ENCODE assay signal across 18 cellular contexts in the genomic region with DNA sequence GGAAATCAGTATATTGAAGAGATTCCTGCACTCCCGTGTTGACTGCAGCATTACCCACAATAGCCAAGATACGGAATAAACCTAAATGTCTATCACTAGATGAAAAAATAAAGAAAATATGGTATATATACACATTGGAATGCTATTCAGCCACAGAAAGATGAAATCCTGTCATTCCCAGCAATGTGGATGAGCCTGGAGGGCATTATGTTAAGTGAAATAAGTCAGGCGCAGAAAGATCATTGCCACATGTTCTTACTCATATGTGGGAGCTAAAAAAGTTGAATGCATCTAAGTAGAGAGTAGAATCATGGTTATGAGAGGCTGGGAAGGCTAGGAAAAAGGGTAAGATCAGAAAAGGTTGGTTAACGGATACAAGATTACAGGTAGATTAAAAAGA.
DNase-seq lines count a peak whose midpoint lies in the region; ATAC-seq lines count a peak whose summit lies in the region.
"Had no signal": no experiment of that assay in that cellular context is flagged by ENCODE, and none has a peak within 500 bp of the region (broad histone marks: within the 10 kb centered on the region; RNA-seq: fewer than 3 reads in every experiment).

No MANE protein-coding gene starts in this region.

- H3K4me3 ChIP-seq in Karpas-422 (ENCODE audit: low read length) (no peak overlapping the region), SK-N-MC (peak overlapping the region; percentile 33)
- H3K4me3 ChIP-seq: BLaER1 treated with 17β-estradiol and CSF1 and Interleukin-3, amounts not matched to agents 10 nM and 100 nM; GM12878 had no signal

- H3K9me3 ChIP-seq in Karpas-422 (ENCODE audit: low read length) = no peaks in the 10 kb centered on the region
- no peaks in the 10 kb centered on the region for H3K9me3 ChIP-seq in SK-N-MC (ENCODE audit: low read depth, low read length)
- H3K9me3 ChIP-seq: BLaER1 treated with 17β-estradiol and CSF1 and Interleukin-3, amounts not matched to agents 10 nM and 100 nM; Caco-2 had no signal

- H3K27me3 ChIP-seq in Karpas-422 (ENCODE audit: low read length) = no peaks in the 10 kb centered on the region
- H3K27me3 ChIP-seq: BLaER1 treated with 17β-estradiol and CSF1 and Interleukin-3, amounts not matched to agents 10 nM and 100 nM had no signal

- H3K9me2 ChIP-seq in Karpas-422 (replicated peaks; ENCODE audit: insufficient read depth, low read length) = no peaks in the 10 kb centered on the region

- no peaks in the 10 kb centered on the region for H3K79me2 ChIP-seq in Karpas-422 (ENCODE audit: low read length)

- H3K4me1 ChIP-seq in Karpas-422 (ENCODE audit: low read length) = no peaks in the 10 kb centered on the region
- H3K4me1 ChIP-seq: BLaER1 treated with 17β-estradiol and CSF1 and Interleukin-3, amounts not matched to agents 10 nM and 100 nM; Caco-2 had no signal

- H3K36me3 ChIP-seq in Karpas-422 (ENCODE audit: insufficient read depth, low read length) (no peaks in the 10 kb centered on the region), SK-N-MC (ENCODE audit: insufficient read depth, low read length) (no peaks in the 10 kb centered on the region)
- H3K36me3 ChIP-seq: BLaER1 treated with 17β-estradiol and CSF1 and Interleukin-3, amounts not matched to agents 10 nM and 100 nM had no signal

- no peak overlapping the region for H3K27ac ChIP-seq in Karpas-422 (ENCODE audit: low read length)
- peak overlapping the region; percentile 91 for H3K27ac ChIP-seq in SK-N-MC
- H3K27ac ChIP-seq: BLaER1 treated with 17β-estradiol and CSF1 and Interleukin-3, amounts not matched to agents 10 nM and 100 nM; C4-2B had no signal

- no peak overlapping the region for H2AFZ ChIP-seq in Karpas-422 (ENCODE audit: low read length)

- no peaks in the 10 kb centered on the region for H4K20me1 ChIP-seq in Karpas-422 (ENCODE audit: insufficient read depth, low read depth, low read length)
- H4K20me1 ChIP-seq: BLaER1 treated with 17β-estradiol and CSF1 and Interleukin-3, amounts not matched to agents 10 nM and 100 nM had no signal

- H3K9ac ChIP-seq in Karpas-422 (ENCODE audit: low read length) (no peak overlapping the region), SK-N-MC (ENCODE audit: insufficient read length) (no peak overlapping the region)
- H3K9ac ChIP-seq: BLaER1 treated with 17β-estradiol and CSF1 and Interleukin-3, amounts not matched to agents 10 nM and 100 nM had no signal

- ATAC-seq in HG02623 (IDR thresholded peaks at IDR 0.05; ENCODE audit: unreplicated experiment) = no peak
- ATAC-seq: CD8-positive, alpha-beta T cell; GM12878 had no signal

- DNase-seq in Daoy (ENCODE audit: low read depth) (peak; percentile 34), Karpas-422 (peak; percentile 19), SK-N-MC (ENCODE audit: low read depth, low spot score) (peak; percentile 66), NCI-H510A treated with DMSO at 0.1 percent for 48 hours (lab: John Stamatoyannopoulos, UW) (no peak), germinal center (ENCODE audit: low spot score) (no peak)
- DNase-seq: 8988T; AML-193; Caco-2; Calu3; CD4-positive, alpha-beta T cell; CD8-positive, alpha-beta T cell; DMS79 treated with DMSO at 0.1 percent for 48 hours; EL; GDM1 had no signal

- H3K4me2 ChIP-seq in Karpas-422 (ENCODE audit: low read depth, low read length, poor library complexity, severe bottlenecking) = no peak overlapping the region
- H3K4me2 ChIP-seq: BLaER1 treated with 17β-estradiol and CSF1 and Interleukin-3, amounts not matched to agents 10 nM and 100 nM had no signal

Comparison
In these comparisons a context has a peak if more than half of its experiments do, and no peak if none do; other contexts are left out.
1. DNase-seq: peak in Daoy (single experiment), Karpas-422 (single experiment) and SK-N-MC (single experiment); none in NCI-H510A treated with DMSO at 0.1 percent for 48 hours (single experiment) and germinal center (single experiment).